In the genomic region with DNA sequence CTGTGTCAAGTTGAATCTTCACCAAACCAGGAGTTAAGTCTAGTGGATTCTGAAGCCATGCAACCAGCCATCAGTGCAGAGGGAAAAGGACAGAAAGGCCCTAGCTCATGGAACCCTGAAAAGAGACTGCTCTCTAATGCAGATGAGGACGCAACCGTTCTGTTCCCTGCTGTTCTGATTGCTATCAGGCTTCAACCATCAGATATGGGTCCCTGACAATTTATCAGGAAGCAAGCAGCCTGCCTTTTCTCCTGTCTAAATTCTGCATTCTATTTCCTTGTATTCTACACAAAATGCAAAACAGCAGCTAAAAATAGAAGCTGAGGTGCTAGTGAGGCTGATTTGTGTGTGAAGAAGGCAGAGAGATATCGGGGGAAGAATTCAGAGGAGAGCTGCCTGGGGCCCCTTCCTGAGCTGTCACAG, we compare ENCODE assay signal across 18 cellular contexts.
A peak's percentile ranks its signal among the peaks of the same experiment; 100 is the strongest.
DNase-seq lines count a peak whose midpoint lies in the region; ATAC-seq and TF ChIP-seq lines count a peak whose summit lies in the region.
"Had no signal": no experiment of that assay in that cellular context is flagged by ENCODE, and none has a peak within 500 bp of the region (broad histone marks: within the 10 kb centered on the region; RNA-seq: fewer than 3 reads in every experiment).

No MANE protein-coding gene starts in this region.

- no peaks in the 10 kb centered on the region for H4K20me1 ChIP-seq in neural progenitor cell (ENCODE audit: low read depth)

- no peak for ATAC-seq in GM18505 (IDR thresholded peaks at IDR 0.05; ENCODE audit: unreplicated experiment)
- ATAC-seq: gastrocnemius medialis, lower lobe of right lung had no signal

- H2AFZ ChIP-seq in neural progenitor cell (replicated peaks), result peak overlapping the region; percentile 69

- H3K27ac ChIP-seq in CD8-positive, alpha-beta memory T cell (ENCODE audit: low read depth, low read length), result peak overlapping the region; percentile 49
- H3K27ac ChIP-seq in neural progenitor cell (no peak overlapping the region), esophagus squamous epithelium (peak overlapping the region in 1 of 4 donors; percentile 77)
- H3K27ac ChIP-seq: lower lobe of right lung, sigmoid colon had no signal

- TF ChIP-seq POLR2A in NB4 (IDR thresholded peaks at IDR 0.05; ENCODE audit: extremely low read depth, insufficient read length) (no peak), GM18505 (IDR thresholded peaks at IDR 0.05; ENCODE audit: borderline replicate concordance, extremely low read depth, insufficient read depth, insufficient read length) (no peak), esophagus squamous epithelium (IDR thresholded peaks at IDR 0.05) (no peak)

- H3K4me3 Mint-ChIP-seq in CD8-positive, alpha-beta memory T cell, result no peak overlapping the region
- peak overlapping the region; percentile 8 to 73 (median 36) for H3K4me3 Mint-ChIP-seq in brain
- H3K4me3 Mint-ChIP-seq in neural progenitor cell, result no peak overlapping the region
- H3K4me3 Mint-ChIP-seq: activated B cell treated with CpG ODN at 0.5 μM for 24 hours; activated naive CD4-positive, alpha-beta T cell treated with anti-CD3 and anti-CD28 coated beads, Interleukin-2, amount 10 ng/mL, durations not matched to agents 7 days and 5 days had no signal

- CTCF ChIA-PET in CD8-positive, alpha-beta memory T cell (lab: Charles Lee), result no interaction called here

- H3K4me3 ChIP-seq in CD8-positive, alpha-beta memory T cell (ENCODE audit: low read length), result no peak overlapping the region
- H3K4me3 ChIP-seq in NB4 (ENCODE audit: low read depth, low read length), result no peak overlapping the region
- H3K4me3 ChIP-seq in neural progenitor cell, result no peak overlapping the region
- H3K4me3 ChIP-seq in esophagus squamous epithelium, result no peak overlapping the region
- H3K4me3 ChIP-seq: gastrocnemius medialis, lower lobe of right lung, sigmoid colon had no signal

- 8 to 56% methylated on average over 2 to 3 of the region's 3 CpGs for WGBS in esophagus squamous epithelium, 2 donors

- no peaks in the 10 kb centered on the region for H3K4me1 Mint-ChIP-seq in CD8-positive, alpha-beta memory T cell
- H3K4me1 Mint-ChIP-seq in brain (peaks cover 80% of the 10 kb centered on the region), neural progenitor cell (peaks cover 36% of the 10 kb centered on the region)

- no peaks in the 10 kb centered on the region for H3K9me3 Mint-ChIP-seq in CD8-positive, alpha-beta memory T cell
- H3K9me3 Mint-ChIP-seq in brain (no peaks in the 10 kb centered on the region), neural progenitor cell (no peaks in the 10 kb centered on the region)
- H3K9me3 Mint-ChIP-seq: activated B cell treated with CpG ODN at 0.5 μM for 24 hours; activated naive CD4-positive, alpha-beta T cell treated with anti-CD3 and anti-CD28 coated beads, Interleukin-2, amount 10 ng/mL, durations not matched to agents 7 days and 5 days had no signal

- no peak for DNase-seq in CD8-positive, alpha-beta memory T cell
- DNase-seq in NB4 (ENCODE audit: low read depth), result peak; percentile 33
- DNase-seq in neural progenitor cell (ENCODE audit: low spot score), result no peak
- no peak for DNase-seq in HPDE6-E6E7 (ENCODE audit: extremely low spot score)
- DNase-seq in GM19238 (ENCODE audit: insufficient read length, low spot score), result no peak
- DNase-seq in esophagus squamous epithelium (lab: John Stamatoyannopoulos, UW), result no peak
- DNase-seq: activated B cell treated with CpG ODN at 0.5 μM for 24 hours; activated naive CD4-positive, alpha-beta T cell treated with anti-CD3 and anti-CD28 coated beads, Interleukin-2, amount 10 ng/mL, durations not matched to agents 7 days and 5 days; gastrocnemius medialis; lower lobe of right lung; NCI-H1092 treated with DMSO at 0.1 percent for 48 hours; NCI-H226; sigmoid colon; stimulated activated CD4-positive, alpha-beta T cell treated with anti-CD3 and anti-CD28 coated beads, Interleukin-2, amount 100 ng/mL, for 48 hours; stimulated activated CD8-positive, alpha-beta memory T cell treated with anti-CD3 and anti-CD28 coated beads, Interleukin-4, amount 100 ng/mL, for 48 hours; trophoblast cell had no signal

- no peaks in the 10 kb centered on the region for H3K27me3 ChIP-seq in CD8-positive, alpha-beta memory T cell (ENCODE audit: insufficient read depth, low read length, poor library complexity, severe bottlenecking)
- H3K27me3 ChIP-seq in neural progenitor cell, result no peaks in the 10 kb centered on the region
- no peaks in the 10 kb centered on the region for H3K27me3 ChIP-seq in esophagus squamous epithelium
- H3K27me3 ChIP-seq: gastrocnemius medialis, sigmoid colon had no signal

- no peaks in the 10 kb centered on the region for H3K79me2 ChIP-seq in neural progenitor cell (ENCODE audit: low read depth)

- intact Hi-C loops in esophagus squamous epithelium (cut with DNase I), result no loop called here

- no peaks in the 10 kb centered on the region for H3K36me3 ChIP-seq in CD8-positive, alpha-beta memory T cell (ENCODE audit: insufficient read depth, low read length)
- H3K36me3 ChIP-seq in neural progenitor cell, result no peaks in the 10 kb centered on the region
- no peaks in the 10 kb centered on the region for H3K36me3 ChIP-seq in esophagus squamous epithelium
- H3K36me3 ChIP-seq: gastrocnemius medialis, lower lobe of right lung, sigmoid colon had no signal

- H3K27ac Mint-ChIP-seq in CD8-positive, alpha-beta memory T cell, result peak overlapping the region in 2 of 8 donors; percentile 5 to 74
- H3K27ac Mint-ChIP-seq in brain (peak overlapping the region; percentile 75 to 99 (median 97)), neural progenitor cell (no peak overlapping the region)
- H3K27ac Mint-ChIP-seq: activated B cell treated with CpG ODN at 0.5 μM for 24 hours had no signal

- POLR2A ChIA-PET in CD8-positive, alpha-beta memory T cell (lab: Charles Lee), result no interaction called here

- H3K27me3 Mint-ChIP-seq in CD8-positive, alpha-beta memory T cell, result peaks cover 3 to 15% of the 10 kb centered on the region in 2 donors
- no peaks in the 10 kb centered on the region for H3K27me3 Mint-ChIP-seq in brain
- peaks cover 2% of the 10 kb centered on the region for H3K27me3 Mint-ChIP-seq in neural progenitor cell (ENCODE audit: insufficient read depth, low read depth)

- TF ChIP-seq CTCF in NB4 (IDR thresholded peaks at IDR 0.05; ENCODE audit: low read depth, low read length) (no peak), brain (conservative IDR thresholded peaks at IDR 0.05) (no peak), neural progenitor cell (IDR thresholded peaks at IDR 0.05) (no peak), esophagus squamous epithelium (IDR thresholded peaks at IDR 0.05) (no peak)

- no peak overlapping the region for H3K9ac ChIP-seq in neural progenitor cell

- peaks cover 4% of the 10 kb centered on the region for H3K4me1 ChIP-seq in CD8-positive, alpha-beta memory T cell (ENCODE audit: insufficient read depth, low read length)
- H3K4me1 ChIP-seq in neural progenitor cell (peaks cover 25% of the 10 kb centered on the region), esophagus squamous epithelium (peaks cover 8 to 41% (median 21%) of the 10 kb centered on the region in 3 donors)

- no peaks in the 10 kb centered on the region for H3K36me3 Mint-ChIP-seq in CD8-positive, alpha-beta memory T cell
- no peaks in the 10 kb centered on the region for H3K36me3 Mint-ChIP-seq in brain
- H3K36me3 Mint-ChIP-seq in neural progenitor cell, result no peaks in the 10 kb centered on the region
- H3K36me3 Mint-ChIP-seq: activated naive CD4-positive, alpha-beta T cell treated with anti-CD3 and anti-CD28 coated beads, Interleukin-2, amount 10 ng/mL, durations not matched to agents 7 days and 5 days had no signal

- H3K4me2 ChIP-seq in neural progenitor cell, result no peak overlapping the region

- no peaks in the 10 kb centered on the region for H3K9me3 ChIP-seq in CD8-positive, alpha-beta memory T cell (ENCODE audit: low read length)
- H3K9me3 ChIP-seq in neural progenitor cell (ENCODE audit: low read depth) (no peaks in the 10 kb centered on the region), esophagus squamous epithelium (no peaks in the 10 kb centered on the region)
- H3K9me3 ChIP-seq: gastrocnemius medialis, lower lobe of right lung, sigmoid colon had no signal

- peaks cover 11% of the 10 kb centered on the region for H3F3A ChIP-seq in neural progenitor cell (ENCODE audit: low read depth)

Comparison
In these comparisons a context has a peak if more than half of its experiments do, and no peak if none do; other contexts are left out.
1. H3K4me3 Mint-ChIP-seq: peak in brain (5 of 5); none in CD8-positive, alpha-beta memory T cell (0 of 7) and neural progenitor cell (single experiment).